ENCODE assay signal across 1 cellular context in genomic region chr2:241566021-241566420, GRCh38. TPM values are rescaled to one million over a fixed set of nuclear protein-coding genes. Genes with fewer than 3 reads are reported as not detected.
"Had no signal": no experiment of that assay in that cellular context is flagged by ENCODE, and none has a peak within 500 bp of the region (broad histone marks: within the 10 kb centered on the region; RNA-seq: fewer than 3 reads in every experiment).

No MANE protein-coding gene starts in this region.

RNA-seq across cellular contexts. Expression of gene BOK, which starts 7.5 kb away (rescaled TPM):
- total RNA-seq: OCI-LY7 had no signal
